In the genomic region with DNA sequence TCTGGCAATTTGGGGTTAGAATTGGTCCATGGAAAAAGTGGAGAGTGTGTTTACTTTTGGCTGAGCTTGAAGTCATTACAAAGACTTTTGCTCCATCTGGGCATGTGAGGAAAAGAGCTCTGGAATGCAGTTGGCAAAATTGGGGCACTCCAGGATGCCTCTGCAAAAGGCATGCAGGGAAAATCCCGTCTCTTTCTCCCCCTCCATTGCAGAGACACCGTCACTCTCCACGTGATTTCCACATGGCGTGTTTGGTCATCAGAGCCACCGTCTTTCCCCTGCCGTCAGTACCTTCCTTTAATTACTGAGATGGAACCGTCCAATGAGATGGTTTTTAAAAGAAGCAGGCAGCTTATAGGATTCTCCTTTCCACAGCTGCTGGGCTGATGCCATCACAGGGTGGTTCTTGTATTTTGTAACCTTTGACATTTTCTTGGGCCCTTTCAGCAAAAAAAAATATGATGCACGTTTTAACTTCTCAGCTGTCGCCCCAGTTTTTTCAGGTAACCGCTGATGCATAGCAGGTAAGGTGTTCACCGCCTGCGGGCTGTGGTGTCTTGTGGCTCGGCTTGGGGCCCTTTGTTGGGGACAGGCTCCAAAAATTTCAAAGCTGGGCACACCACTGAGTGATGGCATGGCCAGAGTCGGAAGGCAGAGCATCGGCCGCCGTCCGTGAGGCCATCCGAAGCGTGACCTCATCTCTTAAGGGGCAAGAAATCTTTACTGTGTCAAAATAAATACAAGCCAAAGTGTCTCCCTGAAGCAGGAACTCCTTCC, we compare ENCODE assay signal across 20 cellular contexts.
"Had no signal": no experiment of that assay in that cellular context is flagged by ENCODE, and none has a peak within 500 bp of the region (broad histone marks: within the 10 kb centered on the region; RNA-seq: fewer than 3 reads in every experiment).

No MANE protein-coding gene starts in this region.

- ATAC-seq: activated T-cell treated with anti-CD3 and anti-CD28 coated beads, Interleukin-2, amount 50 U/mL, for 4 hours; left cardiac atrium; mucosa of descending colon; naive thymus-derived CD4-positive, alpha-beta T cell; stimulated activated naive B cell treated with anti-CD40 and anti-IgM and Interleukin-4, amounts not matched to agents 10 μg/mL and 1 μg/mL and 100 μg/mL, for 72 hours; WTC11 had no signal

- H3K27me3 ChIP-seq: breast epithelium had no signal

- H3K4me1 ChIP-seq: breast epithelium had no signal

- H3K36me3 ChIP-seq: breast epithelium had no signal

- H3K27ac ChIP-seq: breast epithelium had no signal

- H3K9me3 ChIP-seq: breast epithelium, mucosa of descending colon had no signal

- DNase-seq: activated CD8-positive, alpha-beta memory T cell treated with anti-CD3 and anti-CD28 coated beads for 24 hours; activated CD8-positive, alpha-beta memory T cell treated with anti-CD3 and anti-CD28 coated beads, Interleukin-2, amount 50 U/mL, for 48 hours; activated naive CD4-positive, alpha-beta T cell; activated naive CD8-positive, alpha-beta T cell treated with anti-CD3 and anti-CD28 coated beads for 36 hours; activated T-cell treated with anti-CD3 and anti-CD28 coated beads, Interleukin-2, amount 50 U/mL, for 4 hours; cortex of kidney; endodermal cell; head of caudate nucleus; left cardiac atrium; mesendoderm; mucosa of descending colon; naive thymus-derived CD4-positive, alpha-beta T cell; occipital lobe; retina; stimulated activated CD4-positive, alpha-beta T cell treated with anti-CD3 and anti-CD28 coated beads, Interleukin-2, amount 100 ng/mL, for 48 hours; stimulated activated CD8-positive, alpha-beta memory T cell treated with anti-CD3 and anti-CD28 coated beads, Interleukin-4, amount 100 ng/mL, for 48 hours; stimulated activated naive B cell treated with anti-CD40 and anti-IgM and Interleukin-4, amounts not matched to agents 10 μg/mL and 1 μg/mL and 100 μg/mL, for 72 hours; T1000 had no signal

- H3K4me3 ChIP-seq: breast epithelium, mucosa of descending colon had no signal
